11 cellular contexts compared by ENCODE assay signal in the genomic region with DNA sequence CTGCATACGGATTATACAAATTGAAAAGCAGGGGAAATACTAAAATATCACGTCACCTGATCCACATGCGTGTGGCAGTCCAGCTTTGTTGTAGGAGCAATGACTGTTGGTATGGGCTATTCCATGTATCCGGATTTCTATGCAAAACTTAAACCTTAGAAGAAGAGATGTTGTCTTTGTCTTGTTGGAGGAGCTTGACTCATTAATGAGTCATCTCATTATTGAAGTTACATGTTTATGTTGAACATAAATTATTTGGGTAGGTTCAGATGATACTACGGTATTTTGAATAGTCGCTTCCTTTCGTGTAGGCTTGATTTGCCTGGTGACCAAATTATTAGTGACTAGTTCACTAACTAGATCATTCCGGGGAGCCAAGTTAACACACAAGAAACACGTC. TPM values are rescaled to one million over a fixed set of nuclear protein-coding genes. Genes with fewer than 3 reads are reported as not detected.
DNase-seq lines count a peak whose midpoint lies in the region; ATAC-seq and TF ChIP-seq lines count a peak whose summit lies in the region.
"Had no signal": no experiment of that assay in that cellular context is flagged by ENCODE, and none has a peak within 500 bp of the region (broad histone marks: within the 10 kb centered on the region; RNA-seq: fewer than 3 reads in every experiment).

No MANE protein-coding gene starts in this region.

- H3K4me2 ChIP-seq in fibroblast of lung (ENCODE audit: extremely low read depth, insufficient read depth, low read length) = no peak overlapping the region

- no peaks in the 10 kb centered on the region for H3K27me3 ChIP-seq in fibroblast of lung (ENCODE audit: control insufficient read depth, insufficient read depth, low read length)
- H3K27me3 ChIP-seq in tibial artery = peaks cover 0 to 3% of the 10 kb centered on the region in 2 donors
- H3K27me3 ChIP-seq in gastroesophageal sphincter = peaks cover 7% of the 10 kb centered on the region

- H3K79me2 ChIP-seq in fibroblast of lung (ENCODE audit: control insufficient read depth, insufficient read depth, low read length) = peaks cover 12% of the 10 kb centered on the region

- 79 to 86% methylated on average over 7 to 9 of the region's 9 CpGs for WGBS in gastroesophageal sphincter (ENCODE audit: low coverage in 1 of 2), 2 donors

- CTCF ChIA-PET in T-cell (lab: Charles Lee) = interaction anchor here (0.5 to 2.1 kb wide), 15 partner anchors 9 to 700 kb away, joined by 3 to 20 read pairs (median 4); partner anchors contain the start of genes SERGEF (in 1 of the 2) and TSG101 (in 1 of the 2)

- H3K4me3 ChIP-seq in fibroblast of lung (replicated peaks in 1 of 4; ENCODE audit: control extremely low read depth in 1 of 4, insufficient read depth in 1 of 4, low read depth in 3 of 4, low read length in 4 of 4) (peak overlapping the region in 1 of 4 experiments; percentile 91), tibial artery (peak overlapping the region; percentile 91 to 98), gastroesophageal sphincter (no peak overlapping the region)

- no peak for ATAC-seq in T-cell (replicated peaks in 1 of 4)
- ATAC-seq in GM21717 (IDR thresholded peaks at IDR 0.05; ENCODE audit: unreplicated experiment) = no peak
- no peak for ATAC-seq in gastroesophageal sphincter
- no peak for ATAC-seq in GM18505 (IDR thresholded peaks at IDR 0.05; ENCODE audit: unreplicated experiment)

- no peaks in the 10 kb centered on the region for H4K20me1 ChIP-seq in fibroblast of lung (ENCODE audit: control insufficient read depth, extremely low read depth, insufficient read depth, low read length)

- POLR2A ChIA-PET in T-cell (lab: Charles Lee) = interaction anchor here in 1 of 2 donors (0.8 kb wide), 1 partner anchor 524 kb away, joined by 3 read pairs; no protein-coding TSS in a partner anchor

- intact Hi-C loops in tibial artery (cut with DNase I; ENCODE audit: low total_unique reads) = loop anchor here (5.0 kb wide), 1 partner anchor 94 kb away; the partner anchor contains the start of gene SERGEF

- peaks cover 2% of the 10 kb centered on the region for H3K36me3 ChIP-seq in fibroblast of lung (ENCODE audit: control insufficient read depth, insufficient read depth, low read length)
- H3K36me3 ChIP-seq in tibial artery = peaks cover 7 to 16% (median 11%) of the 10 kb centered on the region in 3 donors
- peaks cover 0 to 19% of the 10 kb centered on the region in 2 donors for H3K36me3 ChIP-seq in gastroesophageal sphincter

- TF ChIP-seq CTCF in fibroblast of lung (conservative IDR thresholded peaks at IDR 0.05 in 1 of 2, IDR thresholded peaks at IDR 0.05 in 1 of 2; ENCODE audit: low read depth in 1 of 2, low read length in 2 of 2) = no peak
- no peak for TF ChIP-seq CTCF in tibial artery (IDR thresholded peaks at IDR 0.05)
- no peak for TF ChIP-seq CTCF in gastroesophageal sphincter (IDR thresholded peaks at IDR 0.05)

- H3K9me3 Mint-ChIP-seq in activated naive CD4-positive, alpha-beta T cell treated with anti-CD3 and anti-CD28 coated beads, Interleukin-2, amount 50 U/mL, for 24 hours = no peaks in the 10 kb centered on the region
- no peaks in the 10 kb centered on the region for H3K9me3 Mint-ChIP-seq in T-cell

- peaks cover 5% of the 10 kb centered on the region for H3K36me3 Mint-ChIP-seq in activated naive CD4-positive, alpha-beta T cell treated with anti-CD3 and anti-CD28 coated beads, Interleukin-2, amount 50 U/mL, for 24 hours
- peaks cover 14% of the 10 kb centered on the region for H3K36me3 Mint-ChIP-seq in T-cell

- no peaks in the 10 kb centered on the region for H3K27me3 Mint-ChIP-seq in activated naive CD4-positive, alpha-beta T cell treated with anti-CD3 and anti-CD28 coated beads, Interleukin-2, amount 50 U/mL, for 24 hours
- H3K27me3 Mint-ChIP-seq in T-cell = peaks cover 0 to 12% of the 10 kb centered on the region in 2 donors

- H3K27ac ChIP-seq in fibroblast of lung (ENCODE audit: insufficient read depth, low read length) = no peak overlapping the region
- H3K27ac ChIP-seq in tibial artery = no peak overlapping the region
- H3K27ac ChIP-seq in gastroesophageal sphincter = no peak overlapping the region

- H3K9me3 ChIP-seq in fibroblast of lung (ENCODE audit: control insufficient read depth, insufficient read depth, low read depth, low read length) (no peaks in the 10 kb centered on the region), tibial artery (no peaks in the 10 kb centered on the region), gastroesophageal sphincter (no peaks in the 10 kb centered on the region)
- H3K9me3 ChIP-seq: heart right ventricle had no signal

- H2AFZ ChIP-seq in fibroblast of lung (ENCODE audit: low read length) = peak overlapping the region; percentile 30

- peaks cover 36% of the 10 kb centered on the region for H3K4me1 Mint-ChIP-seq in activated naive CD4-positive, alpha-beta T cell treated with anti-CD3 and anti-CD28 coated beads, Interleukin-2, amount 50 U/mL, for 24 hours
- peaks cover 30 to 36% (median 33%) of the 10 kb centered on the region in 3 donors for H3K4me1 Mint-ChIP-seq in T-cell

- DNase-seq in activated naive CD4-positive, alpha-beta T cell treated with Interleukin-2 at 50 U/mL for 16 hours = no peak
- DNase-seq in T-cell (no peak), fibroblast of lung (ENCODE audit: low read depth in 2 of 2) (peak; percentile 26 to 29), tibial artery (no peak)

- no peak overlapping the region for H3K9ac ChIP-seq in fibroblast of lung (ENCODE audit: insufficient read depth, low read length)

- TF ChIP-seq POLR2A in gastroesophageal sphincter (IDR thresholded peaks at IDR 0.05) (no peak), GM18505 (IDR thresholded peaks at IDR 0.05; ENCODE audit: borderline replicate concordance, extremely low read depth, insufficient read depth, insufficient read length) (no peak)

- no peak overlapping the region for H3K27ac Mint-ChIP-seq in activated naive CD4-positive, alpha-beta T cell treated with anti-CD3 and anti-CD28 coated beads, Interleukin-2, amount 50 U/mL, for 24 hours
- no peak overlapping the region for H3K27ac Mint-ChIP-seq in T-cell

- TF ChIP-seq EP300 in gastroesophageal sphincter (IDR thresholded peaks at IDR 0.05) = no peak

- H3K4me3 Mint-ChIP-seq in activated naive CD4-positive, alpha-beta T cell treated with anti-CD3 and anti-CD28 coated beads, Interleukin-2, amount 50 U/mL, for 24 hours = peak overlapping the region; percentile 95
- H3K4me3 Mint-ChIP-seq in T-cell = peak overlapping the region; percentile 90 to 95 (median 92)

- H3K4me1 ChIP-seq in fibroblast of lung (ENCODE audit: control insufficient read depth, extremely low read depth, insufficient read depth, low read length) (peaks cover 3% of the 10 kb centered on the region), tibial artery (peaks cover 0 to 19% (median 9%) of the 10 kb centered on the region in 4 donors), gastroesophageal sphincter (peaks cover 4 to 25% (median 4%) of the 10 kb centered on the region in 3 donors)

RNA-seq across cellular contexts. Expression of gene SAAL1, which starts 0.8 kb away (rescaled TPM):
- total RNA-seq in T-cell = 10 to 100 TPM; 17.2 to 22.5 (median 18.8) TPM
- total RNA-seq in fibroblast of lung = 17.7 and 20.0 TPM in 2 replicates
- 15.0 and 16.4 TPM in 2 replicates for polyA plus RNA-seq in fibroblast of lung
- polyA plus RNA-seq in fibroblast of lung (2012) = 13.4 and 15.6 TPM in 2 replicates
- 1.4 and 6.2 TPM in 2 replicates for polyA minus RNA-seq in fibroblast of lung (ENCODE audit: low replicate concordance)
- total RNA-seq in gastroesophageal sphincter = 10 to 100 TPM; 11.3 to 21.5 (median 14.4) TPM

RNA-seq across cellular contexts. Expression of gene MRGPRX3, which starts 25.7 kb away (rescaled TPM):
- total RNA-seq in T-cell (not detected), fibroblast of lung (not detected in 2 replicates), gastroesophageal sphincter (under 1 TPM in 1 of 4 donors, not detected in 3; 0.31 TPM)
- not detected in 2 replicates for polyA plus RNA-seq in fibroblast of lung
- not detected in 2 replicates for polyA plus RNA-seq in fibroblast of lung (2012)
- polyA minus RNA-seq in fibroblast of lung (ENCODE audit: low replicate concordance) = not detected in 2 replicates
- total RNA-seq: heart right ventricle, mononuclear cell, subcutaneous adipose tissue had no signal
- polyA plus RNA-seq: heart right ventricle had no signal

Comparison
In these comparisons a context has a peak if more than half of its experiments do, and no peak if none do; other contexts are left out.
1. DNase-seq: peak in fibroblast of lung (2 of 2); none in activated naive CD4-positive, alpha-beta T cell treated with Interleukin-2 at 50 U/mL for 16 hours (single experiment), T-cell (0 of 34) and tibial artery (0 of 2).
2. H3K4me3 ChIP-seq: peak in tibial artery (2 of 2); none in gastroesophageal sphincter (0 of 2).